Comparison of ENCODE assay signal across 27 cellular contexts in genomic region chr3:135157045-135157444, GRCh38.
DNase-seq lines count a peak whose midpoint lies in the region; ATAC-seq, FAIRE-seq and TF ChIP-seq lines count a peak whose summit lies in the region.
"Had no signal": no experiment of that assay in that cellular context is flagged by ENCODE, and none has a peak within 500 bp of the region (broad histone marks: within the 10 kb centered on the region; RNA-seq: fewer than 3 reads in every experiment).

No MANE protein-coding gene starts in this region.

- no peak overlapping the region for H2AFZ ChIP-seq in HepG2 (ENCODE audit: low read length)

- no peak for TF ChIP-seq EP300 in HepG2 (IDR thresholded peaks at IDR 0.05; ENCODE audit: low read depth in 2 of 2, low read length in 2 of 2)
- TF ChIP-seq EP300 in HepG2 (CRISPR knock-in tag; IDR thresholded peaks at IDR 0.05; ENCODE audit: borderline replicate concordance): no peak

- H3K27me3 ChIP-seq in liver (ENCODE audit: control insufficient read depth in 4 of 4, insufficient read depth in 4 of 4, low read length in 3 of 4) (no peaks in the 10 kb centered on the region), HepG2 (ENCODE audit: control insufficient read depth in 1 of 2, insufficient read depth in 2 of 2, low read length in 2 of 2) (no peaks in the 10 kb centered on the region)
- H3K27me3 ChIP-seq: BE2C, BLaER1 had no signal

- TF ChIP-seq RAD21 in liver (IDR thresholded peaks at IDR 0.05): peak in 1 of 2 donors; percentile 57
- TF ChIP-seq RAD21 in HepG2 (CRISPR knock-in tag; IDR thresholded peaks at IDR 0.05): no peak

- no peak for FAIRE-seq in HepG2 (lab: Jason Lieb, UNC)
- FAIRE-seq: A204.1, GM12878, GM12892, GM18507 had no signal

- TF ChIP-seq POLR2A in HepG2 (IDR thresholded peaks at IDR 0.05; ENCODE audit: insufficient read depth in 1 of 2, low read depth in 2 of 2, low read length in 2 of 2): no peak

- no peaks in the 10 kb centered on the region for H3K36me3 ChIP-seq in liver (ENCODE audit: control insufficient read depth in 4 of 4, insufficient read depth in 3 of 4, low read depth in 1 of 4, low read length in 3 of 4)
- no peaks in the 10 kb centered on the region for H3K36me3 ChIP-seq in HepG2 (replicated peaks in 1 of 2; ENCODE audit: control insufficient read depth in 1 of 2, insufficient read depth in 2 of 2, low read length in 2 of 2)
- H3K36me3 ChIP-seq: BE2C, BLaER1 had no signal

- no peak for DNase-seq in HepG2 (ENCODE audit: low spot score)
- DNase-seq in coronary artery (ENCODE audit: low spot score): peak; percentile 28
- DNase-seq in left lobe of liver (ENCODE audit: low spot score): peak; percentile 76
- no peak for DNase-seq in NCI-H1694 (lab: John Stamatoyannopoulos, UW)
- no peak for DNase-seq in activated naive CD4-positive, alpha-beta T cell treated with anti-CD3 and anti-CD28 coated beads, Interleukin-2, amount 50 U/mL, for 16 hours
- DNase-seq: 8988T; ACHN; BE2C; C1 segment of cervical spinal cord; CD4-positive, alpha-beta memory T cell; CD4-positive, CD25-positive, alpha-beta regulatory T cell; CD8-positive, alpha-beta memory T cell; COR-L47; DMS 273 treated with DMSO at 0.1 percent for 48 hours; DMS153; DMS53; DMS79; DND-41; EL; GDM1 had no signal

- no peaks in the 10 kb centered on the region for H4K20me1 ChIP-seq in HepG2 (ENCODE audit: insufficient read depth, low read length)
- H4K20me1 ChIP-seq: BLaER1 had no signal

- CTCF ChIA-PET in HepG2 (lab: Yijun Ruan, JAX; ENCODE audit: low intra/inter-chr PET ratio, low total read pairs): no interaction called here

- in situ Hi-C loops in HepG2 (cut with HindIII; ENCODE audit: extremely low pct_ligation_motif_present, low pct_unique_long_range_greater_than_20kb): no loop called here

- peaks cover 10 to 43% (median 25%) of the 10 kb centered on the region in 4 donors for H3K4me1 ChIP-seq in liver (ENCODE audit: control insufficient read depth in 4 of 4, insufficient read depth in 4 of 4, low read length in 3 of 4)
- H3K4me1 ChIP-seq in HepG2 (ENCODE audit: insufficient read depth, low read length): no peaks in the 10 kb centered on the region
- H3K4me1 ChIP-seq: BE2C, BLaER1 had no signal

- H3K4me2 ChIP-seq in HepG2 (ENCODE audit: low read depth, low read length): no peak overlapping the region
- H3K4me2 ChIP-seq: BLaER1 had no signal

- BruUV-seq in HepG2 (replicated peaks; lab: Mats Ljungman, UMichigan): no TSS peak

- H3K4me3 ChIP-seq in liver (ENCODE audit: low read depth in 1 of 3, low read length in 3 of 3) (no peak overlapping the region), HepG2 (replicated peaks in 1 of 3; ENCODE audit: insufficient read depth in 1 of 3, low read depth in 2 of 3, low read length in 3 of 3) (no peak overlapping the region), coronary artery (no peak overlapping the region)
- H3K4me3 ChIP-seq: BLaER1, GM12878 had no signal

- intact Hi-C loops in HepG2 (cut with micrococcal nuclease; ENCODE audit: unreplicated experiment): no loop called here

- WGBS in liver: 34% methylated on average over 4 of the region's 4 CpGs
- 11% methylated on average over 4 of the region's 4 CpGs for WGBS in HepG2 (ENCODE audit: low lambda C conversion rate)

- ATAC-seq in HepG2 (no peak), left lobe of liver (peak; percentile 66), GM21786 (IDR thresholded peaks at IDR 0.05; ENCODE audit: unreplicated experiment) (no peak)
- ATAC-seq: GM12878 had no signal

- H3K9me3 ChIP-seq in liver (ENCODE audit: control insufficient read depth in 4 of 4, low read length in 3 of 4) (no peaks in the 10 kb centered on the region), HepG2 (ENCODE audit: low read length) (no peaks in the 10 kb centered on the region)
- H3K9me3 ChIP-seq: BE2C, BLaER1 had no signal

- POLR2A ChIA-PET in HepG2 (lab: Yijun Ruan, JAX): no interaction called here

- H3K9ac ChIP-seq in liver (ENCODE audit: low read depth in 1 of 2, low read length in 2 of 2): no peak overlapping the region
- no peak overlapping the region for H3K9ac ChIP-seq in HepG2 (ENCODE audit: insufficient read depth, low read depth, low read length)
- H3K9ac ChIP-seq: BLaER1 had no signal

- no peak for TF ChIP-seq CTCF in liver (IDR thresholded peaks at IDR 0.05; ENCODE audit: low read depth, low read length, missing input control)
- no peak for TF ChIP-seq CTCF in HepG2 (CRISPR knock-in tag; IDR thresholded peaks at IDR 0.05)
- TF ChIP-seq CTCF in coronary artery (IDR thresholded peaks at IDR 0.05): no peak

- H3K79me2 ChIP-seq in HepG2 (ENCODE audit: insufficient read depth, low read length): no peaks in the 10 kb centered on the region

- H3K27ac ChIP-seq in liver (ENCODE audit: low read depth in 1 of 2, low read length in 2 of 2) (peak overlapping the region; percentile 77 to 93), HepG2 (ENCODE audit: extremely low read length, insufficient read depth, low read length) (no peak overlapping the region), coronary artery (no peak overlapping the region)
- H3K27ac ChIP-seq: BLaER1 had no signal

TF ChIP-seq in liver, 16 proteins besides CTCF, POLR2A, EP300 and RAD21 (continues in another document):
- TF ChIP-seq MAX (IDR thresholded peaks at IDR 0.05): no peak
- no peak for TF ChIP-seq ZBTB33 (IDR thresholded peaks at IDR 0.05)
- no peak for TF ChIP-seq YY1 (IDR thresholded peaks at IDR 0.05)
- TF ChIP-seq FOXA1 (IDR thresholded peaks at IDR 0.05): no peak
- no peak for TF ChIP-seq ATF3 (IDR thresholded peaks at IDR 0.05)
- TF ChIP-seq HNF4G (IDR thresholded peaks at IDR 0.05): no peak
- no peak for TF ChIP-seq FOXA2 (IDR thresholded peaks at IDR 0.05)
- TF ChIP-seq HNF4A (conservative IDR thresholded peaks at IDR 0.05): peak in 1 of 2 donors; percentile 55
- no peak for TF ChIP-seq GABPA (IDR thresholded peaks at IDR 0.05 in 1 of 2, conservative IDR thresholded peaks at IDR 0.05 in 1 of 2)
- no peak for TF ChIP-seq TAF1 (conservative IDR thresholded peaks at IDR 0.05)
- peak; percentile 6 for TF ChIP-seq SP1 (IDR thresholded peaks at IDR 0.05)

TF ChIP-seq in HepG2, 621 proteins besides CTCF, POLR2A, EP300 and RAD21:
- no peak for TF ChIP-seq ZNF383 (CRISPR knock-in tag; IDR thresholded peaks at IDR 0.05; ENCODE audit: borderline replicate concordance)
- TF ChIP-seq FLYWCH1 (CRISPR knock-in tag; IDR thresholded peaks at IDR 0.05): no peak
- TF ChIP-seq TEAD2 (CRISPR knock-in tag; IDR thresholded peaks at IDR 0.05): no peak
- TF ChIP-seq THAP11 (CRISPR knock-in tag; IDR thresholded peaks at IDR 0.05): no peak
- no peak for TF ChIP-seq NFKBIZ (CRISPR knock-in tag; IDR thresholded peaks at IDR 0.05)
- TF ChIP-seq PHB2 (IDR thresholded peaks at IDR 0.05; ENCODE audit: partially characterized antibody): no peak
- TF ChIP-seq TFDP2 (CRISPR knock-in tag; IDR thresholded peaks at IDR 0.05): no peak
- TF ChIP-seq ZNF574 (CRISPR knock-in tag; IDR thresholded peaks at IDR 0.05): no peak
- TF ChIP-seq ZNF562 (CRISPR knock-in tag; IDR thresholded peaks at IDR 0.05; ENCODE audit: borderline replicate concordance): no peak
- TF ChIP-seq ZNF446 (CRISPR knock-in tag; IDR thresholded peaks at IDR 0.05): no peak
- no peak for TF ChIP-seq ZNF354B (CRISPR knock-in tag; IDR thresholded peaks at IDR 0.05)
- TF ChIP-seq AGO2 (optimal IDR thresholded peaks at IDR 0.05; ENCODE audit: low read depth, low read length): no peak
- no peak for TF ChIP-seq ZNF44 (CRISPR knock-in tag; IDR thresholded peaks at IDR 0.05)
- TF ChIP-seq DR1 (CRISPR knock-in tag; IDR thresholded peaks at IDR 0.05): no peak

Comparison
In these comparisons a context has a peak if more than half of its experiments do, and no peak if none do; other contexts are left out.
1. H3K27ac ChIP-seq: peak in liver (2 of 2); none in HepG2 (single experiment) and coronary artery (0 of 2).
2. DNase-seq: peak in coronary artery (single experiment) and left lobe of liver (single experiment); none in HepG2 (single experiment), NCI-H1694 (single experiment) and activated naive CD4-positive, alpha-beta T cell treated with anti-CD3 and anti-CD28 coated beads, Interleukin-2, amount 50 U/mL, for 16 hours (single experiment).